ENCODE assay signal across 19 cellular contexts in the genomic region with DNA sequence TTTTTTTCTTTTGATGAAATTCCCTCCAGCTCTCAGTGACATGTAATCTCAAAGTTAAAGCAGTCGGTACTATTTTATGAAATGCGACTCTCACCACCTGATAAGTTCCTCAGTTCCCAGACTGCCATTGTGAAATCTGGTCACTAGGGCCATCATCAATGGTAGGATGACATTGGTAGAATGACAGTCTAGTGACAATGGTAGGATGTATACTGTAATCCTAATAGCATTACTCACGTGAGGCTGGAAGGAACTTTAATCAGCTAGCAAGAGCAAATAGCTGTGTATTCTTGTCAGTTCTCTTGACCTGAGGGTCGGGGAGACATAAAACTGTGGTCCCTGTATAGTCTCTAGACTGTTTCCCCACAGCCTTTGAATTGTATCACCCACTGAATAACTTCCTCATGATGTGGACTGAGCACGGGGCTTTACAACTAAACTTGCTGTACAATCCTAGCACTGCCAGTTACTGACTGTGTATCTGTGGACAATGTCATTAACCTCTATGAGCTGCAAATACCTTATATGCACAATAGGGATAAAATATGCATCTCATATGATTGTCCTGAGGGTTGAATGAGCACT. TPM values are rescaled to one million over a fixed set of nuclear protein-coding genes. Genes with fewer than 3 reads are reported as not detected.
DNase-seq lines count a peak whose midpoint lies in the region; ATAC-seq and TF ChIP-seq lines count a peak whose summit lies in the region.
"Had no signal": no experiment of that assay in that cellular context is flagged by ENCODE, and none has a peak within 500 bp of the region (broad histone marks: within the 10 kb centered on the region; RNA-seq: fewer than 3 reads in every experiment).

No MANE protein-coding gene starts in this region.

- peak; percentile 27 to 35 for ATAC-seq in activated T-cell treated with anti-CD3 and anti-CD28 coated beads, Interleukin-2, amount 50 U/mL, for 72 hours (replicated peaks in 1 of 2)
- ATAC-seq in T-cell (replicated peaks in 1 of 4), result peak in 3 of 4 experiments; percentile 27 to 48 (median 29)
- peak; percentile 20 for ATAC-seq in activated naive CD8-positive, alpha-beta T cell treated with anti-CD3 and anti-CD28 coated beads, Interleukin-2, amount 50 U/mL, for 24 hours
- ATAC-seq: K562, PC-3 had no signal

- TF ChIP-seq CTCF in nephron progenitor cell (IDR thresholded peaks at IDR 0.05), result no peak

- POLR2A ChIA-PET in T-cell (lab: Charles Lee), result interaction anchor here in 1 of 2 donors (0.6 kb wide), 1 partner anchor 12 kb away, joined by 8 read pairs; no protein-coding TSS in a partner anchor

- H3K36me3 Mint-ChIP-seq in activated T-cell treated with anti-CD3 and anti-CD28 coated beads, Interleukin-2, amount 50 U/mL, for 72 hours (ENCODE audit: insufficient read depth in 2 of 2), result peaks cover 0 to 9% of the 10 kb centered on the region in 2 donors
- H3K36me3 Mint-ChIP-seq in T-cell (peaks cover 69% of the 10 kb centered on the region), nephron progenitor cell (ENCODE audit: low read depth) (no peaks in the 10 kb centered on the region)
- peaks cover 8% of the 10 kb centered on the region for H3K36me3 Mint-ChIP-seq in activated naive CD8-positive, alpha-beta T cell treated with anti-CD3 and anti-CD28 coated beads, Interleukin-2, amount 50 U/mL, for 24 hours (ENCODE audit: low read depth)

- peak overlapping the region; percentile 47 for H3K27ac Mint-ChIP-seq in activated T-cell treated with anti-CD3 and anti-CD28 coated beads, Interleukin-2, amount 50 U/mL, for 72 hours
- H3K27ac Mint-ChIP-seq in T-cell (peak overlapping the region; percentile 74 to 79), nephron progenitor cell (no peak overlapping the region)
- H3K27ac Mint-ChIP-seq in activated naive CD8-positive, alpha-beta T cell treated with anti-CD3 and anti-CD28 coated beads, Interleukin-2, amount 50 U/mL, for 24 hours, result peak overlapping the region; percentile 58

- no peaks in the 10 kb centered on the region for H3K9me3 Mint-ChIP-seq in activated T-cell treated with anti-CD3 and anti-CD28 coated beads, Interleukin-2, amount 50 U/mL, for 72 hours
- H3K9me3 Mint-ChIP-seq in T-cell, result no peaks in the 10 kb centered on the region
- H3K9me3 Mint-ChIP-seq in activated naive CD8-positive, alpha-beta T cell treated with anti-CD3 and anti-CD28 coated beads, Interleukin-2, amount 50 U/mL, for 24 hours, result no peaks in the 10 kb centered on the region
- no peaks in the 10 kb centered on the region for H3K9me3 Mint-ChIP-seq in nephron progenitor cell

- DNase-seq in NCI-H146 treated with DMSO at 0.1 percent for 48 hours (lab: John Stamatoyannopoulos, UW; ENCODE audit: unreplicated experiment) (peak; percentile 40), NCI-H146 (lab: John Stamatoyannopoulos, UW) (no peak), T-cell (no peak), nephron progenitor cell (no peak), cerebellar cortex (ENCODE audit: low spot score) (no peak)
- no peak for DNase-seq in activated T-cell treated with anti-CD3 and anti-CD28 coated beads, Interleukin-2, amount 50 U/mL, for 72 hours
- no peak for DNase-seq in activated T-cell treated with anti-CD3 and anti-CD28 coated beads, Interleukin-2, amount 50 U/mL, for 1 hour
- DNase-seq in activated naive CD8-positive, alpha-beta T cell treated with anti-CD3 and anti-CD28 coated beads, Interleukin-2, amount 50 U/mL, for 24 hours, result no peak
- DNase-seq: 8988T, BE2C, GF-D8, GOT3, NCI-H1930, NCI-H2171, NCI-H446 treated with DMSO at 0.1 percent for 48 hours, NCI-H748 treated with DMSO at 0.1 percent for 48 hours, PC-3 had no signal

- peak overlapping the region; percentile 24 to 29 for H3K4me3 Mint-ChIP-seq in activated T-cell treated with anti-CD3 and anti-CD28 coated beads, Interleukin-2, amount 50 U/mL, for 72 hours
- H3K4me3 Mint-ChIP-seq in T-cell (peak overlapping the region in 2 of 3 donors; percentile 53 to 57), nephron progenitor cell (no peak overlapping the region)
- no peak overlapping the region for H3K4me3 Mint-ChIP-seq in activated naive CD8-positive, alpha-beta T cell treated with anti-CD3 and anti-CD28 coated beads, Interleukin-2, amount 50 U/mL, for 24 hours

- no peaks in the 10 kb centered on the region for H3K27me3 Mint-ChIP-seq in activated T-cell treated with anti-CD3 and anti-CD28 coated beads, Interleukin-2, amount 50 U/mL, for 72 hours (ENCODE audit: low read depth)
- no peaks in the 10 kb centered on the region for H3K27me3 Mint-ChIP-seq in T-cell
- no peaks in the 10 kb centered on the region for H3K27me3 Mint-ChIP-seq in activated naive CD8-positive, alpha-beta T cell treated with anti-CD3 and anti-CD28 coated beads, Interleukin-2, amount 50 U/mL, for 24 hours
- H3K27me3 Mint-ChIP-seq in nephron progenitor cell (ENCODE audit: low read depth, poor library complexity), result peaks cover 5% of the 10 kb centered on the region

- peaks cover 69% of the 10 kb centered on the region for H3K4me1 Mint-ChIP-seq in activated T-cell treated with anti-CD3 and anti-CD28 coated beads, Interleukin-2, amount 50 U/mL, for 72 hours (ENCODE audit: low read depth)
- H3K4me1 Mint-ChIP-seq in T-cell (peaks cover 72 to 86% (median 79%) of the 10 kb centered on the region in 3 donors), nephron progenitor cell (no peaks in the 10 kb centered on the region)
- H3K4me1 Mint-ChIP-seq in activated naive CD8-positive, alpha-beta T cell treated with anti-CD3 and anti-CD28 coated beads, Interleukin-2, amount 50 U/mL, for 24 hours, result peaks cover 56% of the 10 kb centered on the region

- CTCF ChIA-PET in T-cell (lab: Charles Lee), result interaction anchor here in 1 of 2 donors (0.6 kb wide), 1 partner anchor 9 kb away, joined by 3 read pairs; no protein-coding TSS in a partner anchor

RNA-seq across cellular contexts. Expression of gene TRAT1, which starts 23.2 kb away (rescaled TPM):
- 10 to 100 TPM; 24.1 to 25.9 TPM for total RNA-seq in activated T-cell treated with anti-CD3 and anti-CD28 coated beads, Interleukin-2, amount 50 U/mL, for 72 hours
- 100 to 1,000 TPM in 3 of 5 donors, 10 to 100 TPM in 2; 91.3 to 146 (median 113) TPM for total RNA-seq in T-cell
- total RNA-seq: Daoy, K562, PC-3 had no signal

Comparison
In these comparisons a context has a peak if more than half of its experiments do, and no peak if none do; other contexts are left out.
1. H3K4me3 Mint-ChIP-seq: peak in activated T-cell treated with anti-CD3 and anti-CD28 coated beads, Interleukin-2, amount 50 U/mL, for 72 hours (2 of 2) and T-cell (2 of 3); none in activated naive CD8-positive, alpha-beta T cell treated with anti-CD3 and anti-CD28 coated beads, Interleukin-2, amount 50 U/mL, for 24 hours (single experiment) and nephron progenitor cell (single experiment).
2. Peak in every context shown above with its lines, with median percentiles within 50 percentile points of each other: ATAC-seq.